ENCODE assay signal across 22 cellular contexts in genomic region chr12:6046511-6047180, GRCh38.
DNase-seq lines count a peak whose midpoint lies in the region; ATAC-seq, FAIRE-seq and TF ChIP-seq lines count a peak whose summit lies in the region.
"Had no signal": no experiment of that assay in that cellular context is flagged by ENCODE, and none has a peak within 500 bp of the region (broad histone marks: within the 10 kb centered on the region; RNA-seq: fewer than 3 reads in every experiment).

No MANE protein-coding gene starts in this region.

- peaks cover 74% of the 10 kb centered on the region for H3K27me3 Mint-ChIP-seq in T-helper 17 cell

- no peak for ATAC-seq in T-helper 17 cell
- ATAC-seq in HG02610 (IDR thresholded peaks at IDR 0.05; ENCODE audit: unreplicated experiment), result no peak

- H3K27ac ChIP-seq in AG04450 (ENCODE audit: low read depth, low read length), result peak overlapping the region; percentile 96
- H3K27ac ChIP-seq in fibroblast of lung (ENCODE audit: insufficient read depth, low read length), result peak overlapping the region; percentile 48
- H3K27ac ChIP-seq in smooth muscle cell (ENCODE audit: low read depth), result peak overlapping the region; percentile 44
- H3K27ac ChIP-seq: KMS-11 had no signal

- no peak overlapping the region for H3K4me2 ChIP-seq in fibroblast of lung (ENCODE audit: extremely low read depth, insufficient read depth, low read length)
- no peak overlapping the region for H3K4me2 ChIP-seq in smooth muscle cell
- H3K4me2 ChIP-seq: KMS-11 had no signal

- no peak overlapping the region for H3K4me3 ChIP-seq in AG04450 (ENCODE audit: low read depth, low read length)
- H3K4me3 ChIP-seq in fibroblast of lung (replicated peaks in 1 of 4; ENCODE audit: control extremely low read depth in 1 of 4, insufficient read depth in 1 of 4, low read depth in 3 of 4, low read length in 4 of 4), result no peak overlapping the region
- no peak overlapping the region for H3K4me3 ChIP-seq in smooth muscle cell

- peaks cover 9% of the 10 kb centered on the region for H3K4me1 ChIP-seq in fibroblast of lung (ENCODE audit: control insufficient read depth, extremely low read depth, insufficient read depth, low read length)
- H3K4me1 ChIP-seq in smooth muscle cell (ENCODE audit: low read depth), result no peaks in the 10 kb centered on the region

- H3K9ac ChIP-seq in fibroblast of lung (ENCODE audit: insufficient read depth, low read length) (no peak overlapping the region), smooth muscle cell (ENCODE audit: low read depth) (no peak overlapping the region)
- H3K9ac ChIP-seq: KMS-11 had no signal

- H4K20me1 ChIP-seq in fibroblast of lung (ENCODE audit: control insufficient read depth, extremely low read depth, insufficient read depth, low read length), result no peaks in the 10 kb centered on the region
- no peaks in the 10 kb centered on the region for H4K20me1 ChIP-seq in smooth muscle cell (ENCODE audit: low read depth)

- POLR2A ChIA-PET in AG04450 (lab: Yijun Ruan, JAX), result no interaction called here

- peak overlapping the region; percentile 58 for H3K4me3 Mint-ChIP-seq in T-helper 17 cell
- H3K4me3 Mint-ChIP-seq: IgD-negative memory B cell had no signal

- DNase-seq in AG04450 (ENCODE audit: low read depth, low spot score), result no peak
- no peak for DNase-seq in T-helper 17 cell
- DNase-seq in fibroblast of lung (ENCODE audit: low read depth in 2 of 2), result no peak
- no peak for DNase-seq in smooth muscle cell (lab: John Stamatoyannopoulos, UW; ENCODE audit: unreplicated experiment)
- no peak for DNase-seq in frontal cortex (ENCODE audit: low spot score in 2 of 2)
- no peak for DNase-seq in SKM-1 treated with dmso at 0.1 percent for 144 hours (lab: John Stamatoyannopoulos, UW; ENCODE audit: unreplicated experiment)
- DNase-seq: 8988T, ACHN, DMS153, H7, NCI-H1048, NCI-H1417, NCI-H1694, NCI-H2029 treated with DMSO at 0.1 percent for 48 hours, NCI-H2227 treated with DMSO at 0.1 percent for 48 hours, NCI-H526 treated with DMSO at 0.1 percent for 48 hours, Right ventricle myocardium superior, RPMI8226 had no signal

- no peak overlapping the region for H3K27ac Mint-ChIP-seq in T-helper 17 cell
- H3K27ac Mint-ChIP-seq: IgD-negative memory B cell had no signal

- peaks cover 9% of the 10 kb centered on the region for H3K36me3 Mint-ChIP-seq in T-helper 17 cell (ENCODE audit: low read depth)

- no peak for FAIRE-seq in frontal cortex (lab: Jason Lieb, UNC)
- FAIRE-seq: GM18507 had no signal

- CTCF ChIA-PET in AG04450 (lab: Charles Lee), result interaction anchor here (0.6 to 10.9 kb wide), 5 partner anchors 9 to 241 kb away, joined by 3 to 295 read pairs (median 7); no protein-coding TSS in a partner anchor

- no peaks in the 10 kb centered on the region for H3K27me3 ChIP-seq in AG04450 (ENCODE audit: control insufficient read depth, insufficient read depth, low read length)
- no peaks in the 10 kb centered on the region for H3K27me3 ChIP-seq in fibroblast of lung (ENCODE audit: control insufficient read depth, insufficient read depth, low read length)
- no peaks in the 10 kb centered on the region for H3K27me3 ChIP-seq in smooth muscle cell (ENCODE audit: low read depth)

- peaks cover 5% of the 10 kb centered on the region for H3K4me1 Mint-ChIP-seq in T-helper 17 cell
- H3K4me1 Mint-ChIP-seq: IgD-negative memory B cell had no signal

- H3K36me3 ChIP-seq in fibroblast of lung (ENCODE audit: control insufficient read depth, insufficient read depth, low read length) (no peaks in the 10 kb centered on the region), smooth muscle cell (ENCODE audit: low read depth) (no peaks in the 10 kb centered on the region)

- no peak overlapping the region for H2AFZ ChIP-seq in fibroblast of lung (ENCODE audit: low read length)
- H2AFZ ChIP-seq in smooth muscle cell (ENCODE audit: low read depth), result no peak overlapping the region

- no peaks in the 10 kb centered on the region for H3K79me2 ChIP-seq in fibroblast of lung (ENCODE audit: control insufficient read depth, insufficient read depth, low read length)
- H3K79me2 ChIP-seq in smooth muscle cell (ENCODE audit: low read depth), result no peaks in the 10 kb centered on the region

- WGBS in smooth muscle cell (ENCODE audit: low lambda C conversion rate), result 93% methylated on average over 17 of the region's 17 CpGs

- no peak for TF ChIP-seq CTCF in AG04450 (IDR thresholded peaks at IDR 0.05; ENCODE audit: low read depth, low read length)
- TF ChIP-seq CTCF in fibroblast of lung (conservative IDR thresholded peaks at IDR 0.05 in 1 of 2, IDR thresholded peaks at IDR 0.05 in 1 of 2; ENCODE audit: low read depth in 1 of 2, low read length in 2 of 2), result no peak
- no peak for TF ChIP-seq CTCF in smooth muscle cell (IDR thresholded peaks at IDR 0.05; ENCODE audit: borderline replicate concordance, insufficient read depth, poor library complexity, severe bottlenecking)

- H3K9me3 ChIP-seq in AG04450 (ENCODE audit: control insufficient read depth, insufficient read depth, low read length) (no peaks in the 10 kb centered on the region), T-helper 17 cell (ENCODE audit: control insufficient read depth, low read length, poor library complexity, severe bottlenecking) (no peaks in the 10 kb centered on the region), fibroblast of lung (ENCODE audit: control insufficient read depth, insufficient read depth, low read depth, low read length) (no peaks in the 10 kb centered on the region), smooth muscle cell (replicated peaks; ENCODE audit: low read depth) (no peaks in the 10 kb centered on the region)

- no peaks in the 10 kb centered on the region for H3F3A ChIP-seq in smooth muscle cell (ENCODE audit: low read depth)

Comparison
In these comparisons a context has a peak if more than half of its experiments do, and no peak if none do; other contexts are left out.
1. H3K27ac ChIP-seq: peak in every context shown above with its lines; median percentile 96 in AG04450; 48 in fibroblast of lung; 44 in smooth muscle cell.